8 cellular contexts compared by ENCODE assay signal in genomic region chr2:70111752-70112591, GRCh38. TPM values are rescaled to one million over a fixed set of nuclear protein-coding genes. Genes with fewer than 3 reads are reported as not detected.
A peak's percentile ranks its signal among the peaks of the same experiment; 100 is the strongest.
DNase-seq lines count a peak whose midpoint lies in the region; ATAC-seq and TF ChIP-seq lines count a peak whose summit lies in the region.
"Had no signal": no experiment of that assay in that cellular context is flagged by ENCODE, and none has a peak within 500 bp of the region (broad histone marks: within the 10 kb centered on the region; RNA-seq: fewer than 3 reads in every experiment).

No MANE protein-coding gene starts in this region.

- H3K27ac Mint-ChIP-seq in Caco-2 (ENCODE audit: unreplicated experiment): peak overlapping the region; percentile 97

- no peaks in the 10 kb centered on the region for H3K9me3 Mint-ChIP-seq in Caco-2 (ENCODE audit: unreplicated experiment)

- TF ChIP-seq CTCF in Caco-2 (IDR thresholded peaks at IDR 0.05; ENCODE audit: insufficient read depth in 1 of 2, low read depth in 1 of 2, low read length in 1 of 2, severe bottlenecking in 1 of 2, unreplicated experiment in 1 of 2) (no peak), omental fat pad (IDR thresholded peaks at IDR 0.05) (no peak)

- peak; percentile 39 for ATAC-seq in omental fat pad (ENCODE audit: low FRiP score)
- ATAC-seq in GM21367 (IDR thresholded peaks at IDR 0.05; ENCODE audit: unreplicated experiment): no peak
- ATAC-seq: PC-3 had no signal

- POLR2A ChIA-PET in Caco-2 (lab: Charles Lee): interaction anchor here (1.3 kb wide), 1 partner anchor 12 kb away, joined by 6 read pairs; no protein-coding TSS in a partner anchor

- H3K4me1 ChIP-seq in Caco-2 (peaks cover 62% of the 10 kb centered on the region), HUES64 (ENCODE audit: insufficient read depth, low read length) (peaks cover 31% of the 10 kb centered on the region)

- H3K36me3 Mint-ChIP-seq in Caco-2 (ENCODE audit: insufficient read depth, unreplicated experiment): peaks cover 26% of the 10 kb centered on the region

- H3K27ac ChIP-seq in HUES64 (ENCODE audit: low read depth, low read length) (0 out of 2 replicates have a peak overlapping the region, but pooled peaks have one; percentile 3), caudate nucleus (ENCODE audit: low read depth, low read length) (peak overlapping the region; percentile 21)

- H3K36me3 ChIP-seq in Caco-2 (ENCODE audit: control insufficient read depth, insufficient read depth, low read length): no peaks in the 10 kb centered on the region
- no peaks in the 10 kb centered on the region for H3K36me3 ChIP-seq in HUES64 (ENCODE audit: insufficient read depth, low read length)

- peaks cover 41% of the 10 kb centered on the region for H3K4me1 Mint-ChIP-seq in Caco-2 (ENCODE audit: low read depth, unreplicated experiment)

- CTCF ChIA-PET in Caco-2 (lab: Charles Lee): no interaction called here

- intact Hi-C loops in Caco-2 (cut with micrococcal nuclease; ENCODE audit: unreplicated experiment): no loop called here

- peak; percentile 62 to 83 for DNase-seq in Caco-2
- peak in 6 of 61 donors; percentile 13 to 59 (median 30) for DNase-seq in caudate nucleus (lab: John Stamatoyannopoulos, UW)
- no peak for DNase-seq in omental fat pad (ENCODE audit: low spot score)
- DNase-seq in Ammon's horn (ENCODE audit: low spot score): no peak
- DNase-seq in anterior cingulate cortex (lab: John Stamatoyannopoulos, UW): no peak
- DNase-seq: PC-3 had no signal

- 92% methylated on average over 7 of the region's 7 CpGs for WGBS in HUES64

- BruUV-seq in Caco-2 (replicated peaks; lab: Mats Ljungman, UMichigan): no TSS peak

- H3K4me3 Mint-ChIP-seq in Caco-2 (ENCODE audit: unreplicated experiment): peak overlapping the region; percentile 57

- H3K4me3 ChIP-seq in Caco-2 (ENCODE audit: low read depth, low read length) (no peak overlapping the region), HUES64 (ENCODE audit: low read length) (no peak overlapping the region)

- H3K9me3 ChIP-seq in Caco-2 (no peaks in the 10 kb centered on the region), HUES64 (ENCODE audit: insufficient read depth, low read depth, low read length) (no peaks in the 10 kb centered on the region)

- H3K27me3 Mint-ChIP-seq in Caco-2 (ENCODE audit: insufficient read depth, unreplicated experiment): no peaks in the 10 kb centered on the region

- H3K27me3 ChIP-seq in Caco-2 (replicated peaks; ENCODE audit: control insufficient read depth, insufficient read depth, low read length) (no peaks in the 10 kb centered on the region), HUES64 (ENCODE audit: insufficient read depth, low read length) (no peaks in the 10 kb centered on the region)

- 0 out of 2 replicates have a peak overlapping the region, but pooled peaks have one; percentile 5 for H3K9ac ChIP-seq in HUES64 (ENCODE audit: low read depth, low read length)

RNA-seq across cellular contexts. Expression of gene PCBP1, which starts 24.7 kb away (rescaled TPM):
- 308 and 319 TPM in 2 replicates for total RNA-seq in Caco-2 (2022)
- polyA plus RNA-seq in HUES64 (2013, experiment 1 of 2): 369 TPM
- polyA plus RNA-seq in HUES64 (2013, experiment 2 of 2): 368 TPM
- total RNA-seq in omental fat pad: 100 to 1,000 TPM; 200 to 256 (median 209) TPM

Comparison
In these comparisons a context has a peak if more than half of its experiments do, and no peak if none do; other contexts are left out.
1. DNase-seq: peak in Caco-2 (2 of 2); none in omental fat pad (single experiment), Ammon's horn (single experiment) and anterior cingulate cortex (0 of 58).